Comparison of ENCODE assay signal across 12 cellular contexts in the genomic region with DNA sequence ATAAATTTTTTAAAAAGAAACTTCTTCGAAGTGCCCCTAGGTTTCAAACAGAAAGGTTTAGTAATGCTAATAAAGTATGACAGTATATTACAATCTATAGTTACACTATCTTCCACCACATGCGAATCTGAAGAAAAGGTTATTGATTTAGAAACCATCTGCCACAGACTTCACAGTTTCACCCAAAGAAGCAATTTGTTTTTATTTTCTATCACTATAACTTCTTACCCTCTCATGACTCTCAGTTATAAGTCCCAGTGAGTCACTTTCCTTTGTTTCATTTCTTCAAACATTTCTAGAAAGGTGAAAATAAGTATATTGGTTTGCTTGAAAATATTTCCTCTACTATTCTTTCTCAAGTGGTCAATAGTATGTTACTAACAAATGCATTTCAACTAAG.
DNase-seq lines count a peak whose midpoint lies in the region; ATAC-seq and TF ChIP-seq lines count a peak whose summit lies in the region.
"Had no signal": no experiment of that assay in that cellular context is flagged by ENCODE, and none has a peak within 500 bp of the region (broad histone marks: within the 10 kb centered on the region; RNA-seq: fewer than 3 reads in every experiment).

No MANE protein-coding gene starts in this region.

- H3K4me1 Mint-ChIP-seq in chondrocyte (ENCODE audit: low read depth) (peaks cover 4% of the 10 kb centered on the region), immature natural killer cell (no peaks in the 10 kb centered on the region), osteocyte (ENCODE audit: unreplicated experiment) (no peaks in the 10 kb centered on the region)

- H3K4me3 Mint-ChIP-seq in chondrocyte (ENCODE audit: unreplicated experiment) (no peak overlapping the region), immature natural killer cell (no peak overlapping the region), osteocyte (ENCODE audit: unreplicated experiment) (no peak overlapping the region)

- H3K9me3 Mint-ChIP-seq in chondrocyte (ENCODE audit: low read depth) (peaks cover 7% of the 10 kb centered on the region), immature natural killer cell (peaks cover 0 to 3% (median 0%) of the 10 kb centered on the region in 6 donors), osteocyte (ENCODE audit: unreplicated experiment) (no peaks in the 10 kb centered on the region)

- TF ChIP-seq CTCF in GM13977 (IDR thresholded peaks at IDR 0.05; ENCODE audit: extremely low read depth, insufficient read depth, missing control alignments): no peak
- no peak for TF ChIP-seq CTCF in chondrocyte (IDR thresholded peaks at IDR 0.05)
- TF ChIP-seq CTCF in osteocyte (IDR thresholded peaks at IDR 0.05): no peak

- no peaks in the 10 kb centered on the region for H3K36me3 Mint-ChIP-seq in chondrocyte (ENCODE audit: low read depth)
- no peaks in the 10 kb centered on the region for H3K36me3 Mint-ChIP-seq in immature natural killer cell
- no peaks in the 10 kb centered on the region for H3K36me3 Mint-ChIP-seq in osteocyte (ENCODE audit: unreplicated experiment)

- H3K27me3 Mint-ChIP-seq in chondrocyte (ENCODE audit: low read depth): peaks cover 29% of the 10 kb centered on the region
- no peaks in the 10 kb centered on the region for H3K27me3 Mint-ChIP-seq in immature natural killer cell (ENCODE audit: low read depth in 3 of 3)
- peaks cover 69% of the 10 kb centered on the region for H3K27me3 Mint-ChIP-seq in osteocyte (ENCODE audit: unreplicated experiment)

- in situ Hi-C loops in GM13977 (cut with MboI; ENCODE audit: low pct_unique_long_range_greater_than_20kb, low sequenced_read_pairs, unreplicated experiment): no loop called here

- H3K27ac Mint-ChIP-seq in chondrocyte (ENCODE audit: unreplicated experiment) (no peak overlapping the region), immature natural killer cell (no peak overlapping the region), osteocyte (ENCODE audit: unreplicated experiment) (no peak overlapping the region)

- ATAC-seq in GM19372 (IDR thresholded peaks at IDR 0.05; ENCODE audit: low read depth, unreplicated experiment): peak; percentile 86
- ATAC-seq in HG02678 (IDR thresholded peaks at IDR 0.05; ENCODE audit: unreplicated experiment): peak; percentile 93
- peak; percentile 96 for ATAC-seq in HG03354 (IDR thresholded peaks at IDR 0.05; ENCODE audit: poor library complexity, severe bottlenecking, unreplicated experiment)

- DNase-seq in GM13977 (ENCODE audit: low spot score) (peak; percentile 21), SHP77 (lab: John Stamatoyannopoulos, UW) (no peak), chondrocyte (ENCODE audit: low spot score) (no peak), immature natural killer cell (no peak), osteocyte (ENCODE audit: extremely low spot score, unreplicated experiment) (no peak)
- DNase-seq: DMS79 treated with DMSO at 0.1 percent for 48 hours; erythroblast; NCI-H2081; stimulated activated CD4-positive, alpha-beta T cell treated with anti-CD3 and anti-CD28 coated beads, Interleukin-2, amount 100 ng/mL, for 48 hours had no signal
